16 cellular contexts compared by ENCODE assay signal in genomic region chr10:96505150-96506136, GRCh38. TPM values are rescaled to one million over a fixed set of nuclear protein-coding genes. Genes with fewer than 3 reads are reported as not detected.
"Had no signal": no experiment of that assay in that cellular context is flagged by ENCODE, and none has a peak within 500 bp of the region (broad histone marks: within the 10 kb centered on the region; RNA-seq: fewer than 3 reads in every experiment).

No MANE protein-coding gene starts in this region.

- H3K27ac Mint-ChIP-seq: activated CD4-positive, alpha-beta T cell treated with anti-CD3 and anti-CD28 coated beads for 36 hours; activated naive CD4-positive, alpha-beta T cell treated with anti-CD3 and anti-CD28 coated beads, Interleukin-2, amount 10 ng/mL, durations not matched to agents 7 days and 5 days; activated T-helper 2 cell treated with anti-CD3 and anti-CD28 coated beads, Interferon-gamma antibody, Interleukin-2, Interleukin-4, amounts not matched to agents 10 μg/mL and 5 μg/mL and 100 μg/mL, durations not matched to agents 14 hours and 24 hours and 36 hours; memory B cell; natural killer cell treated with Interleukin-12 subunit alpha and Interleukin-12 subunit beta and Interleukin-15 and Interleukin-18, amount 100 ng/mL, for 72 hours; progenitor cell of endocrine pancreas had no signal

- H3K4me3 Mint-ChIP-seq: activated CD4-positive, alpha-beta T cell treated with anti-CD3 and anti-CD28 coated beads for 36 hours; activated naive CD4-positive, alpha-beta T cell treated with anti-CD3 and anti-CD28 coated beads, Interleukin-2, amount 10 ng/mL, durations not matched to agents 7 days and 5 days; central memory CD8-positive, alpha-beta T cell; memory B cell; natural killer cell treated with Interleukin-12 subunit alpha and Interleukin-12 subunit beta and Interleukin-15 and Interleukin-18, amount 100 ng/mL, for 72 hours had no signal

- H3K4me1 Mint-ChIP-seq: activated CD4-positive, alpha-beta T cell treated with anti-CD3 and anti-CD28 coated beads for 36 hours; activated naive CD4-positive, alpha-beta T cell treated with anti-CD3 and anti-CD28 coated beads, Interleukin-2, amount 10 ng/mL, durations not matched to agents 7 days and 5 days; central memory CD8-positive, alpha-beta T cell; memory B cell had no signal

- H3K27ac ChIP-seq: suprapubic skin, upper lobe of right lung, WERI-Rb-1 had no signal

- ATAC-seq: activated CD4-positive, alpha-beta T cell treated with anti-CD3 and anti-CD28 coated beads for 36 hours; natural killer cell treated with Interleukin-12 subunit alpha and Interleukin-12 subunit beta and Interleukin-15 and Interleukin-18, amount 100 ng/mL, for 72 hours; sciatic nerve had no signal

- H3K27me3 ChIP-seq: suprapubic skin had no signal

- H3K4me1 ChIP-seq: suprapubic skin, upper lobe of right lung had no signal

- H3K36me3 Mint-ChIP-seq: activated naive CD4-positive, alpha-beta T cell treated with anti-CD3 and anti-CD28 coated beads, Interleukin-2, amount 10 ng/mL, durations not matched to agents 7 days and 5 days; memory B cell; natural killer cell treated with Interleukin-12 subunit alpha and Interleukin-12 subunit beta and Interleukin-15 and Interleukin-18, amount 100 ng/mL, for 72 hours had no signal

- H3K4me3 ChIP-seq: suprapubic skin, upper lobe of right lung had no signal

- H3K9me3 ChIP-seq: suprapubic skin, upper lobe of right lung had no signal

- DNase-seq: activated CD4-positive, alpha-beta T cell treated with anti-CD3 and anti-CD28 coated beads for 36 hours; activated naive CD4-positive, alpha-beta T cell treated with anti-CD3 and anti-CD28 coated beads, Interleukin-2, amount 10 ng/mL, durations not matched to agents 7 days and 5 days; cortex of kidney; effector CD8-positive, alpha-beta T cell; nucleus accumbens; stimulated activated naive CD4-positive, alpha-beta T cell treated with Interleukin-2 at 50 U/mL for 16 hours; T1000; upper lobe of right lung; WERI-Rb-1 had no signal

- H3K36me3 ChIP-seq: suprapubic skin, upper lobe of right lung, WERI-Rb-1 had no signal

- H3K9me3 Mint-ChIP-seq: activated naive CD4-positive, alpha-beta T cell treated with anti-CD3 and anti-CD28 coated beads, Interleukin-2, amount 10 ng/mL, durations not matched to agents 7 days and 5 days; activated T-helper 2 cell treated with anti-CD3 and anti-CD28 coated beads, Interferon-gamma antibody, Interleukin-2, Interleukin-4, amounts not matched to agents 10 μg/mL and 5 μg/mL and 100 μg/mL, durations not matched to agents 14 hours and 24 hours and 36 hours; central memory CD8-positive, alpha-beta T cell; memory B cell; natural killer cell treated with Interleukin-12 subunit alpha and Interleukin-12 subunit beta and Interleukin-15 and Interleukin-18, amount 100 ng/mL, for 72 hours had no signal

RNA-seq across cellular contexts. Expression of gene TLL2, which starts 8.3 kb away (rescaled TPM):
- total RNA-seq: activated T-helper 2 cell treated with anti-CD3 and anti-CD28 coated beads, Interferon-gamma antibody, Interleukin-2, Interleukin-4, amounts not matched to agents 10 μg/mL and 5 μg/mL and 100 μg/mL, durations not matched to agents 14 hours and 24 hours and 36 hours; upper lobe of right lung had no signal
